Comparison of ENCODE assay signal across 21 cellular contexts in genomic region chr14:100268591-100269207, GRCh38. TPM values are rescaled to one million over a fixed set of nuclear protein-coding genes. Genes with fewer than 3 reads are reported as not detected.
A peak's percentile ranks its signal among the peaks of the same experiment; 100 is the strongest.
DNase-seq lines count a peak whose midpoint lies in the region; TF ChIP-seq lines count a peak whose summit lies in the region.
"Had no signal": no experiment of that assay in that cellular context is flagged by ENCODE, and none has a peak within 500 bp of the region (broad histone marks: within the 10 kb centered on the region; RNA-seq: fewer than 3 reads in every experiment).

No MANE protein-coding gene starts in this region.

- H3K27ac Mint-ChIP-seq in activated naive CD8-positive, alpha-beta T cell treated with anti-CD3 and anti-CD28 coated beads for 36 hours = peak overlapping the region; percentile 17
- H3K27ac Mint-ChIP-seq: mesothelial cell of epicardium had no signal

- no peak overlapping the region for H3K4me2 ChIP-seq in GM23248 (ENCODE audit: unreplicated experiment)
- H3K4me2 ChIP-seq: SK-N-SH had no signal

- peaks cover 20% of the 10 kb centered on the region for H4K20me1 ChIP-seq in GM23248 (ENCODE audit: insufficient read depth)

- H3K27ac ChIP-seq in GM23248 = no peak overlapping the region
- H3K27ac ChIP-seq: foreskin keratinocyte had no signal

- H3K9me3 ChIP-seq in GM23248 (ENCODE audit: low read depth) (no peaks in the 10 kb centered on the region), HAP-1 (no peaks in the 10 kb centered on the region)
- H3K9me3 ChIP-seq: SK-N-SH had no signal

- H3K79me2 ChIP-seq in GM23248 (ENCODE audit: insufficient read depth) = peaks cover 100% of the 10 kb centered on the region

- no peaks in the 10 kb centered on the region for H3K27me3 ChIP-seq in GM23248 (replicated peaks; ENCODE audit: insufficient read depth)
- no peaks in the 10 kb centered on the region for H3K27me3 ChIP-seq in HAP-1 (ENCODE audit: low read depth)
- H3K27me3 ChIP-seq: foreskin keratinocyte had no signal

- H2AFZ ChIP-seq in GM23248 = no peak overlapping the region

- no peak overlapping the region for H3K9ac ChIP-seq in GM23248
- H3K9ac ChIP-seq: SK-N-SH had no signal

- peaks cover 28% of the 10 kb centered on the region for H3K36me3 Mint-ChIP-seq in activated naive CD8-positive, alpha-beta T cell treated with anti-CD3 and anti-CD28 coated beads for 36 hours

- no peak for TF ChIP-seq CTCF in fibroblast of pulmonary artery (IDR thresholded peaks at IDR 0.05; ENCODE audit: low read length, missing control alignments)

- no peak overlapping the region for H3K4me3 ChIP-seq in GM23248
- H3K4me3 ChIP-seq in fibroblast of pulmonary artery (replicated peaks; ENCODE audit: low read depth, low read length) = no peak overlapping the region
- no peak overlapping the region for H3K4me3 ChIP-seq in HAP-1

- no peaks in the 10 kb centered on the region for H3K36me3 ChIP-seq in GM23248 (ENCODE audit: low read depth)
- peaks cover 58% of the 10 kb centered on the region for H3K36me3 ChIP-seq in HAP-1 (replicated peaks)

- in situ Hi-C loops in GM23248 (cut with MboI) = no loop called here
- in situ Hi-C loops in HAP-1 (cut with MboI; ENCODE audit: low sequenced_read_pairs) = no loop called here

- H3K4me1 Mint-ChIP-seq in activated naive CD8-positive, alpha-beta T cell treated with anti-CD3 and anti-CD28 coated beads for 36 hours = peaks cover 43% of the 10 kb centered on the region

- H3F3A ChIP-seq in GM23248 (ENCODE audit: insufficient read depth) = peaks cover 15% of the 10 kb centered on the region; the same call in 1 of the 2 replicates

- H3K9me3 Mint-ChIP-seq in activated naive CD8-positive, alpha-beta T cell treated with anti-CD3 and anti-CD28 coated beads for 36 hours = no peaks in the 10 kb centered on the region
- H3K9me3 Mint-ChIP-seq: mesothelial cell of epicardium had no signal

- DNase-seq in GM23248 (peak; percentile 24), fibroblast of pulmonary artery (ENCODE audit: low read depth) (peak; percentile 25), renal cortical epithelial cell (ENCODE audit: low read depth) (peak; percentile 32), HAP-1 (ENCODE audit: low spot score in 2 of 2) (no peak), mesenteric fat pad (ENCODE audit: low spot score) (no peak), 8988T (no peak)
- DNase-seq in activated naive CD8-positive, alpha-beta T cell treated with anti-CD3 and anti-CD28 coated beads for 36 hours = no peak
- DNase-seq: activated CD4-positive, alpha-beta T cell treated with anti-CD3 and anti-CD28 coated beads for 4 hours; activated gamma-delta T cell treated with Interleukin-2 at 50 U/mL for 16 hours; AML-193; EL; foreskin keratinocyte; hypothalamus; KBM-7; kidney; NCI-H187 treated with DMSO at 0.1 percent for 48 hours; NCI-H345; SK-N-SH had no signal

- H3K4me1 ChIP-seq in GM23248 (ENCODE audit: insufficient read depth) (no peaks in the 10 kb centered on the region), HAP-1 (peaks cover 8% of the 10 kb centered on the region)
- H3K4me1 ChIP-seq: foreskin keratinocyte had no signal

- H3K9me2 ChIP-seq in GM23248 (ENCODE audit: insufficient read depth) = no peaks in the 10 kb centered on the region
- H3K9me2 ChIP-seq: SK-N-SH had no signal

- 61 to 66% methylated on average over 7 of the region's 7 CpGs for WGBS in GM23248 (ENCODE audit: low coverage in 1 of 2, low lambda C conversion rate in 2 of 2, missing lambda C conversion rate in 2 of 2), 2 experiments

- H3K27me3 Mint-ChIP-seq in activated naive CD8-positive, alpha-beta T cell treated with anti-CD3 and anti-CD28 coated beads for 36 hours = no peaks in the 10 kb centered on the region

- H3K4me3 Mint-ChIP-seq in activated naive CD8-positive, alpha-beta T cell treated with anti-CD3 and anti-CD28 coated beads for 36 hours = no peak overlapping the region
- H3K4me3 Mint-ChIP-seq: mesothelial cell of epicardium had no signal

RNA-seq across cellular contexts. Expression of gene YY1, which starts 29.8 kb away (rescaled TPM):
- 43.3 and 45.3 TPM in 2 replicates for total RNA-seq in GM23248 (2014; rRNA removed; shearing (Covaris generic))
- 34.9 and 38.2 TPM in 2 replicates for polyA plus RNA-seq in GM23248 (2016; fragmentation: Nextera tagmentation; extraction: Ambion mirVana)
- total RNA-seq in activated naive CD8-positive, alpha-beta T cell treated with anti-CD3 and anti-CD28 coated beads for 36 hours = 100 to 1,000 TPM; 109 to 119 TPM
- total RNA-seq in renal cortical epithelial cell = 47.2 and 64.3 TPM in 2 replicates
- total RNA-seq in mesenteric fat pad = 61.3 TPM

RNA-seq across cellular contexts. Expression of gene SLC25A29, which starts 37.5 kb away (rescaled TPM):
- total RNA-seq in GM23248 (2014; rRNA removed; shearing (Covaris generic)) = 11.8 and 12.0 TPM in 2 replicates
- polyA plus RNA-seq in GM23248 (2016; fragmentation: Nextera tagmentation; extraction: Ambion mirVana) = 5.5 TPM in 2 replicates
- total RNA-seq in activated naive CD8-positive, alpha-beta T cell treated with anti-CD3 and anti-CD28 coated beads for 36 hours = 1 to 10 TPM; 5.5 to 6.5 TPM
- total RNA-seq in renal cortical epithelial cell (48.3 and 92.2 TPM in 2 replicates), mesenteric fat pad (20.0 TPM)

RNA-seq across cellular contexts. Expression of gene SLC25A47, which starts 54.4 kb away (rescaled TPM):
- total RNA-seq in GM23248 (2014; rRNA removed; shearing (Covaris generic)) = not detected in 2 replicates
- polyA plus RNA-seq in GM23248 (2016; fragmentation: Nextera tagmentation; extraction: Ambion mirVana) = not detected in 2 replicates
- not detected for total RNA-seq in activated naive CD8-positive, alpha-beta T cell treated with anti-CD3 and anti-CD28 coated beads for 36 hours
- total RNA-seq in renal cortical epithelial cell (not detected in 2 replicates), mesenteric fat pad (not detected)
- total RNA-seq: astrocyte, foreskin keratinocyte, kidney, mesothelial cell of epicardium, pulmonary artery endothelial cell had no signal
- polyA plus RNA-seq: foreskin keratinocyte, SK-N-SH had no signal

Comparison
In these comparisons a context has a peak if more than half of its experiments do, and no peak if none do; other contexts are left out.
1. DNase-seq: peak in GM23248 (single experiment), fibroblast of pulmonary artery (single experiment) and renal cortical epithelial cell (single experiment); none in activated naive CD8-positive, alpha-beta T cell treated with anti-CD3 and anti-CD28 coated beads for 36 hours (single experiment), HAP-1 (0 of 2), mesenteric fat pad (single experiment) and 8988T (single experiment).